7 cellular contexts compared by ENCODE assay signal in genomic region chr7:99312316-99313203, GRCh38. TPM values are rescaled to one million over a fixed set of nuclear protein-coding genes. Genes with fewer than 3 reads are reported as not detected.
DNase-seq lines count a peak whose midpoint lies in the region; ATAC-seq and TF ChIP-seq lines count a peak whose summit lies in the region.

No MANE protein-coding gene starts in this region.

- DNase-seq in GM12865 (ENCODE audit: low read depth) = peak; percentile 74
- peak; percentile 79 for DNase-seq in NB4 (ENCODE audit: low read depth)
- peak; percentile 65 for DNase-seq in T-helper 9 cell
- DNase-seq in ascending aorta (ENCODE audit: low spot score in 2 of 2) = peak in 1 of 2 donors; percentile 86
- DNase-seq in hypothalamus (lab: John Stamatoyannopoulos, UW) = peak in 46 of 51 donors; percentile 2 to 79 (median 32)
- peak; percentile 23 for DNase-seq in smooth muscle cell of the brain vasculature (ENCODE audit: low read depth, low spot score)

- TF ChIP-seq CTCF in GM12865 (IDR thresholded peaks at IDR 0.05; ENCODE audit: insufficient read depth, low read depth, low read length, missing control alignments) (peak; percentile 85), NB4 (IDR thresholded peaks at IDR 0.05; ENCODE audit: low read depth, low read length) (peak; percentile 98), ascending aorta (IDR thresholded peaks at IDR 0.05) (peak; percentile 83 to 91 (median 89))

- no peaks in the 10 kb centered on the region for H3K27me3 ChIP-seq in ascending aorta

- ATAC-seq in GM21528 (IDR thresholded peaks at IDR 0.05; ENCODE audit: low FRiP score, unreplicated experiment) = no peak

- no peak overlapping the region for H3K27ac ChIP-seq in ascending aorta

- no peaks in the 10 kb centered on the region for H3K36me3 ChIP-seq in ascending aorta

- no peak for TF ChIP-seq POLR2A in NB4 (IDR thresholded peaks at IDR 0.05; ENCODE audit: extremely low read depth, insufficient read length)

- peaks cover 0 to 5% of the 10 kb centered on the region in 2 donors for H3K4me1 ChIP-seq in ascending aorta

- H3K4me3 ChIP-seq in GM12865 (ENCODE audit: low read depth, low read length) = peak overlapping the region; percentile 37; the same call in 1 of the 2 replicates
- H3K4me3 ChIP-seq in NB4 (ENCODE audit: low read depth, low read length) = no peak overlapping the region
- H3K4me3 ChIP-seq in ascending aorta = no peak overlapping the region

- intact Hi-C loops in ascending aorta (cut with DNase I) = loop anchor here (1.0 kb wide), 1 partner anchor 272 kb away; no protein-coding TSS in a partner anchor

- H3K9me3 ChIP-seq in ascending aorta = no peaks in the 10 kb centered on the region

RNA-seq across cellular contexts. Expression of gene ARPC1A, which starts 13.1 kb away (rescaled TPM):
- 87.7 TPM for total RNA-seq in ascending aorta

RNA-seq across cellular contexts. Expression of gene MYH16, which starts 39.9 kb away (rescaled TPM):
- not detected for total RNA-seq in ascending aorta
